Comparison of ENCODE assay signal across 1 cellular context in the genomic region with DNA sequence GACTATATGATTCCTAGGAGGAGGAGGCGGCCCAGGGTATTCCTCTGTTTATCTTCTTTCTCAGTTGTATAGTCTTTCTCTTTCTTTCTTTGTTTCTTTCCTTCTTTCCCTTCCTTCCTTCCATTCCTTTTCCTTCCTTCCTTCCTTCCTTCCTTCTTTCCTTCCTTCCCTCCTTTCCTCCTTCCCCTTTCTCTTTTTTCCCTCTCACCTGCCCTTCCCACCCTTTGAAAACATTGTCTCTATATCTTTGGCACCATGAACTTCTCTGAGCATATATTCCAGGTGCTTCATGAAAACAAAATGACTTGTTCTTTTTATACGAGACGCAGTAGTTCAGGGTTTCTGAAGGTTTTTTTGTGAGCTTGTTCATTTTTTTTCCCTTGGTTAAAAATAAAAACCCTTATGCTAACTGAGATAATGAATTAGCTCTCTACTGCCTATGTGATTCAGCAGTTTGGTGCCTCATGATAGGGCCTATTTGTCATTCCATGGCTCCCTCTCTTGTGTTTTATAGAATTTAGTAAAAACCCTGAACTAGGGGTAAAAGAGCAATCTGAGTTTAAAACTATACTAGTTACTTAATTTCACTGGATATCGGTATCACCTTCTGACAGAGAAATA.
TF ChIP-seq lines count a peak whose summit lies in the region.

No MANE protein-coding gene starts in this region.

TF ChIP-seq in K562, 482 proteins besides CTCF, POLR2A, EP300 and RAD21 (continues in another document):
- TF ChIP-seq ZNF589 (CRISPR knock-in tag; IDR thresholded peaks at IDR 0.05; ENCODE audit: low read depth): no peak
- TF ChIP-seq TAF15 (IDR thresholded peaks at IDR 0.05; ENCODE audit: low read depth, low read length): no peak
- no peak for TF ChIP-seq NR2C2 (CRISPR knock-in tag; IDR thresholded peaks at IDR 0.05)
- no peak for TF ChIP-seq NR2C2 (tag; IDR thresholded peaks at IDR 0.05)
- peak; percentile 80 for TF ChIP-seq SMARCA5 (IDR thresholded peaks at IDR 0.05)
- TF ChIP-seq TBL1XR1 (IDR thresholded peaks at IDR 0.05; ENCODE audit: low read length in 2 of 2): peak in 1 of 2 experiments; percentile 21; a peak in 1 of 4 replicates
- no peak for TF ChIP-seq MCM2 (IDR thresholded peaks at IDR 0.05; ENCODE audit: low read depth)
- TF ChIP-seq CBFA2T3 (IDR thresholded peaks at IDR 0.05): peak; percentile 86
- peak; percentile 58; the same call in 1 of the 2 replicates for TF ChIP-seq TOE1 (IDR thresholded peaks at IDR 0.05; ENCODE audit: borderline replicate concordance)
- TF ChIP-seq TOE1 (CRISPR knock-in tag; IDR thresholded peaks at IDR 0.05; ENCODE audit: borderline replicate concordance, low read depth): no peak
- peak; percentile 69 for TF ChIP-seq BRD9 (IDR thresholded peaks at IDR 0.05; ENCODE audit: low read depth, partially characterized antibody)
- peak; percentile 98 for TF ChIP-seq ZNF512 (tag; IDR thresholded peaks at IDR 0.05)
- no peak for TF ChIP-seq DMBX1 (CRISPR knock-in tag; IDR thresholded peaks at IDR 0.05; ENCODE audit: borderline replicate concordance)
- TF ChIP-seq, protein P1, sequence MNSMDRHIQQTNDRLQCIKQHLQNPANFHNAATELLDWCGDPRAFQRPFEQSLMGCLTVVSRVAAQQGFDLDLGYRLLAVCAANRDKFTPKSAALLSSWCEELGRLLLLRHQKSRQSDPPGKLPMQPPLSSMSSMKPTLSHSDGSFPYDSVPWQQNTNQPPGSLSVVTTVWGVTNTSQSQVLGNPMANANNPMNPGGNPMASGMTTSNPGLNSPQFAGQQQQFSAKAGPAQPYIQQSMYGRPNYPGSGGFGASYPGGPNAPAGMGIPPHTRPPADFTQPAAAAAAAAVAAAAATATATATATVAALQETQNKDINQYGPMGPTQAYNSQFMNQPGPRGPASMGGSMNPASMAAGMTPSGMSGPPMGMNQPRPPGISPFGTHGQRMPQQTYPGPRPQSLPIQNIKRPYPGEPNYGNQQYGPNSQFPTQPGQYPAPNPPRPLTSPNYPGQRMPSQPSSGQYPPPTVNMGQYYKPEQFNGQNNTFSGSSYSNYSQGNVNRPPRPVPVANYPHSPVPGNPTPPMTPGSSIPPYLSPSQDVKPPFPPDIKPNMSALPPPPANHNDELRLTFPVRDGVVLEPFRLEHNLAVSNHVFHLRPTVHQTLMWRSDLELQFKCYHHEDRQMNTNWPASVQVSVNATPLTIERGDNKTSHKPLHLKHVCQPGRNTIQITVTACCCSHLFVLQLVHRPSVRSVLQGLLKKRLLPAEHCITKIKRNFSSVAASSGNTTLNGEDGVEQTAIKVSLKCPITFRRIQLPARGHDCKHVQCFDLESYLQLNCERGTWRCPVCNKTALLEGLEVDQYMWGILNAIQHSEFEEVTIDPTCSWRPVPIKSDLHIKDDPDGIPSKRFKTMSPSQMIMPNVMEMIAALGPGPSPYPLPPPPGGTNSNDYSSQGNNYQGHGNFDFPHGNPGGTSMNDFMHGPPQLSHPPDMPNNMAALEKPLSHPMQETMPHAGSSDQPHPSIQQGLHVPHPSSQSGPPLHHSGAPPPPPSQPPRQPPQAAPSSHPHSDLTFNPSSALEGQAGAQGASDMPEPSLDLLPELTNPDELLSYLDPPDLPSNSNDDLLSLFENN (IDR thresholded peaks at IDR 0.05; ENCODE audit: low read depth in 2 of 2, low read length in 2 of 2): 0 out of 4 replicates have a peak, but pooled peaks of 1 of the 2 experiments have one; percentile 23
- TF ChIP-seq HMG20B (CRISPR knock-in tag; IDR thresholded peaks at IDR 0.05): no peak
- peak; percentile 93; the same call in 1 of the 2 replicates for TF ChIP-seq GATAD2A (IDR thresholded peaks at IDR 0.05)
- peak; percentile 53 for TF ChIP-seq ASH1L (IDR thresholded peaks at IDR 0.05; ENCODE audit: borderline replicate concordance, low read depth, partially characterized antibody)
- no peak for TF ChIP-seq E4F1 (CRISPR knock-in tag; IDR thresholded peaks at IDR 0.05; ENCODE audit: borderline replicate concordance)
- TF ChIP-seq, protein P2, sequence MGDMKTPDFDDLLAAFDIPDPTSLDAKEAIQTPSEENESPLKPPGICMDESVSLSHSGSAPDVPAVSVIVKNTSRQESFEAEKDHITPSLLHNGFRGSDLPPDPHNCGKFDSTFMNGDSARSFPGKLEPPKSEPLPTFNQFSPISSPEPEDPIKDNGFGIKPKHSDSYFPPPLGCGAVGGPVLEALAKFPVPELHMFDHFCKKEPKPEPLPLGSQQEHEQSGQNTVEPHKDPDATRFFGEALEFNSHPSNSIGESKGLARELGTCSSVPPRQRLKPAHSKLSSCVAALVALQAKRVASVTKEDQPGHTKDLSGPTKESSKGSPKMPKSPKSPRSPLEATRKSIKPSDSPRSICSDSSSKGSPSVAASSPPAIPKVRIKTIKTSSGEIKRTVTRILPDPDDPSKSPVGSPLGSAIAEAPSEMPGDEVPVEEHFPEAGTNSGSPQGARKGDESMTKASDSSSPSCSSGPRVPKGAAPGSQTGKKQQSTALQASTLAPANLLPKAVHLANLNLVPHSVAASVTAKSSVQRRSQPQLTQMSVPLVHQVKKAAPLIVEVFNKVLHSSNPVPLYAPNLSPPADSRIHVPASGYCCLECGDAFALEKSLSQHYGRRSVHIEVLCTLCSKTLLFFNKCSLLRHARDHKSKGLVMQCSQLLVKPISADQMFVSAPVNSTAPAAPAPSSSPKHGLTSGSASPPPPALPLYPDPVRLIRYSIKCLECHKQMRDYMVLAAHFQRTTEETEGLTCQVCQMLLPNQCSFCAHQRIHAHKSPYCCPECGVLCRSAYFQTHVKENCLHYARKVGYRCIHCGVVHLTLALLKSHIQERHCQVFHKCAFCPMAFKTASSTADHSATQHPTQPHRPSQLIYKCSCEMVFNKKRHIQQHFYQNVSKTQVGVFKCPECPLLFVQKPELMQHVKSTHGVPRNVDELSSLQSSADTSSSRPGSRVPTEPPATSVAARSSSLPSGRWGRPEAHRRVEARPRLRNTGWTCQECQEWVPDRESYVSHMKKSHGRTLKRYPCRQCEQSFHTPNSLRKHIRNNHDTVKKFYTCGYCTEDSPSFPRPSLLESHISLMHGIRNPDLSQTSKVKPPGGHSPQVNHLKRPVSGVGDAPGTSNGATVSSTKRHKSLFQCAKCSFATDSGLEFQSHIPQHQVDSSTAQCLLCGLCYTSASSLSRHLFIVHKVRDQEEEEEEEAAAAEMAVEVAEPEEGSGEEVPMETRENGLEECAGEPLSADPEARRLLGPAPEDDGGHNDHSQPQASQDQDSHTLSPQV (IDR thresholded peaks at IDR 0.05): 0 out of 2 replicates have a peak, but pooled peaks have one; percentile 16
- no peak for TF ChIP-seq CEBPB (tag; IDR thresholded peaks at IDR 0.05)
- TF ChIP-seq STAT5A (IDR thresholded peaks at IDR 0.05; ENCODE audit: borderline replicate concordance, low read length): peak; percentile 40; the same call in 1 of the 2 replicates
- TF ChIP-seq, protein P3, sequence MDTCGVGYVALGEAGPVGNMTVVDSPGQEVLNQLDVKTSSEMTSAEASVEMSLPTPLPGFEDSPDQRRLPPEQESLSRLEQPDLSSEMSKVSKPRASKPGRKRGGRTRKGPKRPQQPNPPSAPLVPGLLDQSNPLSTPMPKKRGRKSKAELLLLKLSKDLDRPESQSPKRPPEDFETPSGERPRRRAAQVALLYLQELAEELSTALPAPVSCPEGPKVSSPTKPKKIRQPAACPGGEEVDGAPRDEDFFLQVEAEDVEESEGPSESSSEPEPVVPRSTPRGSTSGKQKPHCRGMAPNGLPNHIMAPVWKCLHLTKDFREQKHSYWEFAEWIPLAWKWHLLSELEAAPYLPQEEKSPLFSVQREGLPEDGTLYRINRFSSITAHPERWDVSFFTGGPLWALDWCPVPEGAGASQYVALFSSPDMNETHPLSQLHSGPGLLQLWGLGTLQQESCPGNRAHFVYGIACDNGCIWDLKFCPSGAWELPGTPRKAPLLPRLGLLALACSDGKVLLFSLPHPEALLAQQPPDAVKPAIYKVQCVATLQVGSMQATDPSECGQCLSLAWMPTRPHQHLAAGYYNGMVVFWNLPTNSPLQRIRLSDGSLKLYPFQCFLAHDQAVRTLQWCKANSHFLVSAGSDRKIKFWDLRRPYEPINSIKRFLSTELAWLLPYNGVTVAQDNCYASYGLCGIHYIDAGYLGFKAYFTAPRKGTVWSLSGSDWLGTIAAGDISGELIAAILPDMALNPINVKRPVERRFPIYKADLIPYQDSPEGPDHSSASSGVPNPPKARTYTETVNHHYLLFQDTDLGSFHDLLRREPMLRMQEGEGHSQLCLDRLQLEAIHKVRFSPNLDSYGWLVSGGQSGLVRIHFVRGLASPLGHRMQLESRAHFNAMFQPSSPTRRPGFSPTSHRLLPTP (IDR thresholded peaks at IDR 0.05; ENCODE audit: borderline replicate concordance, extremely low read depth, insufficient read length): no peak
- TF ChIP-seq SMC3 (conservative IDR thresholded peaks at IDR 0.05; ENCODE audit: insufficient read depth, low read depth, low read length): no peak
- no peak for TF ChIP-seq RREB1 (CRISPR knock-in tag; IDR thresholded peaks at IDR 0.05)
- peak; percentile 15 to 17; a peak in 1 of 4 replicates for TF ChIP-seq KDM1A (IDR thresholded peaks at IDR 0.05)
- TF ChIP-seq ADNP (tag; IDR thresholded peaks at IDR 0.05): no peak
- no peak for TF ChIP-seq ZBTB43 (CRISPR knock-in tag; IDR thresholded peaks at IDR 0.05)
- TF ChIP-seq MEIS2 (IDR thresholded peaks at IDR 0.05; ENCODE audit: partially characterized antibody): peak; percentile 46
